ENCODE assay signal across 1 cellular context in the genomic region with DNA sequence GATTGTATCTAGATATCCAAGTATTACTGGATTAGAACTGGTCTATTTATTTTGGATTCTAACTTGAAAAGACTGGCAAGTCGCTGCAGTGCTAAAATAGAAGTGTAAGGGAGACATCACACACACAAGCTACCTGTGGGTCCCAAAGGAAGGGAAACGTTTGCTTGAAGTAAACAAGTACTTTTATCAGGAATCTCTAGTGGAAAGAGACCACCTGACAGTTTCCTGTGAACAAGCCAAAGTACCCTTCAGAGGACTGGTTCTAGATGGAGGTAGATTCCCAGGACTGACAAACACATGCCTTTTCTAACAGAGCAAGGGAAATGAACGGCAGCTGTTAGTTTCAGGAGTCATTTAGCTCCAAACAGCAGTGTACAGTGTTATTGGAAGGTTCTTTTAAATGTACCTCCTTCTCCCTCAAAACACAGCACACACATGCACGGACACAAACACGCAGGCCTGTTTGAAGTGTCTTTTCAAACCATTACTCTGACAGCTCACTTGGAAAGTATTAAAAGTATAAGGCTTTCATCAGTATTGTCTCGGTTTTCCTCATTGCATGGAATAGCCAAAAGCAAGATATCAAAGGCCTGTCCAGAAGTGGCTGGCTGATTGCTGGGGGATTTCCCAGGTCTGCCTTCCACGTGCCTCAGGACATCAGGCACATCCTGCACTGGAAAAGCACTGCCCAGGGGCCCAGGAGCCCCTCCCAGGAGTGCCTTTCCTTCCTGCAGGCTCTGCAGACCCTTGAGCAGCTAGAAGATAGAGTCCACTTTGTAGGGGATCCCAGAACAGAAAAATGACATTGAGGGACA.
TF ChIP-seq lines count a peak whose summit lies in the region.

No MANE protein-coding gene starts in this region.

TF ChIP-seq in GM12878, 131 proteins besides CTCF, POLR2A, EP300 and RAD21 (continued from another document):
- TF ChIP-seq, protein P1, sequence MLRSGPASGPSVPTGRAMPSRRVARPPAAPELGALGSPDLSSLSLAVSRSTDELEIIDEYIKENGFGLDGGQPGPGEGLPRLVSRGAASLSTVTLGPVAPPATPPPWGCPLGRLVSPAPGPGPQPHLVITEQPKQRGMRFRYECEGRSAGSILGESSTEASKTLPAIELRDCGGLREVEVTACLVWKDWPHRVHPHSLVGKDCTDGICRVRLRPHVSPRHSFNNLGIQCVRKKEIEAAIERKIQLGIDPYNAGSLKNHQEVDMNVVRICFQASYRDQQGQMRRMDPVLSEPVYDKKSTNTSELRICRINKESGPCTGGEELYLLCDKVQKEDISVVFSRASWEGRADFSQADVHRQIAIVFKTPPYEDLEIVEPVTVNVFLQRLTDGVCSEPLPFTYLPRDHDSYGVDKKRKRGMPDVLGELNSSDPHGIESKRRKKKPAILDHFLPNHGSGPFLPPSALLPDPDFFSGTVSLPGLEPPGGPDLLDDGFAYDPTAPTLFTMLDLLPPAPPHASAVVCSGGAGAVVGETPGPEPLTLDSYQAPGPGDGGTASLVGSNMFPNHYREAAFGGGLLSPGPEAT (IDR thresholded peaks at IDR 0.05; ENCODE audit: low read depth): no peak
- TF ChIP-seq, protein P2, sequence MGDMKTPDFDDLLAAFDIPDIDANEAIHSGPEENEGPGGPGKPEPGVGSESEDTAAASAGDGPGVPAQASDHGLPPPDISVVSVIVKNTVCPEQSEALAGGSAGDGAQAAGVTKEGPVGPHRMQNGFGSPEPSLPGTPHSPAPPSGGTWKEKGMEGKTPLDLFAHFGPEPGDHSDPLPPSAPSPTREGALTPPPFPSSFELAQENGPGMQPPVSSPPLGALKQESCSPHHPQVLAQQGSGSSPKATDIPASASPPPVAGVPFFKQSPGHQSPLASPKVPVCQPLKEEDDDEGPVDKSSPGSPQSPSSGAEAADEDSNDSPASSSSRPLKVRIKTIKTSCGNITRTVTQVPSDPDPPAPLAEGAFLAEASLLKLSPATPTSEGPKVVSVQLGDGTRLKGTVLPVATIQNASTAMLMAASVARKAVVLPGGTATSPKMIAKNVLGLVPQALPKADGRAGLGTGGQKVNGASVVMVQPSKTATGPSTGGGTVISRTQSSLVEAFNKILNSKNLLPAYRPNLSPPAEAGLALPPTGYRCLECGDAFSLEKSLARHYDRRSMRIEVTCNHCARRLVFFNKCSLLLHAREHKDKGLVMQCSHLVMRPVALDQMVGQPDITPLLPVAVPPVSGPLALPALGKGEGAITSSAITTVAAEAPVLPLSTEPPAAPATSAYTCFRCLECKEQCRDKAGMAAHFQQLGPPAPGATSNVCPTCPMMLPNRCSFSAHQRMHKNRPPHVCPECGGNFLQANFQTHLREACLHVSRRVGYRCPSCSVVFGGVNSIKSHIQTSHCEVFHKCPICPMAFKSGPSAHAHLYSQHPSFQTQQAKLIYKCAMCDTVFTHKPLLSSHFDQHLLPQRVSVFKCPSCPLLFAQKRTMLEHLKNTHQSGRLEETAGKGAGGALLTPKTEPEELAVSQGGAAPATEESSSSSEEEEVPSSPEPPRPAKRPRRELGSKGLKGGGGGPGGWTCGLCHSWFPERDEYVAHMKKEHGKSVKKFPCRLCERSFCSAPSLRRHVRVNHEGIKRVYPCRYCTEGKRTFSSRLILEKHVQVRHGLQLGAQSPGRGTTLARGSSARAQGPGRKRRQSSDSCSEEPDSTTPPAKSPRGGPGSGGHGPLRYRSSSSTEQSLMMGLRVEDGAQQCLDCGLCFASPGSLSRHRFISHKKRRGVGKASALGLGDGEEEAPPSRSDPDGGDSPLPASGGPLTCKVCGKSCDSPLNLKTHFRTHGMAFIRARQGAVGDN (IDR thresholded peaks at IDR 0.05): no peak
- no peak for TF ChIP-seq WRNIP1 (IDR thresholded peaks at IDR 0.05; ENCODE audit: borderline replicate concordance, low read depth, low read length)
- TF ChIP-seq, protein P3, sequence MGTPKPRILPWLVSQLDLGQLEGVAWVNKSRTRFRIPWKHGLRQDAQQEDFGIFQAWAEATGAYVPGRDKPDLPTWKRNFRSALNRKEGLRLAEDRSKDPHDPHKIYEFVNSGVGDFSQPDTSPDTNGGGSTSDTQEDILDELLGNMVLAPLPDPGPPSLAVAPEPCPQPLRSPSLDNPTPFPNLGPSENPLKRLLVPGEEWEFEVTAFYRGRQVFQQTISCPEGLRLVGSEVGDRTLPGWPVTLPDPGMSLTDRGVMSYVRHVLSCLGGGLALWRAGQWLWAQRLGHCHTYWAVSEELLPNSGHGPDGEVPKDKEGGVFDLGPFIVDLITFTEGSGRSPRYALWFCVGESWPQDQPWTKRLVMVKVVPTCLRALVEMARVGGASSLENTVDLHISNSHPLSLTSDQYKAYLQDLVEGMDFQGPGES (IDR thresholded peaks at IDR 0.05): no peak
- TF ChIP-seq ZNF384 (IDR thresholded peaks at IDR 0.05; ENCODE audit: borderline replicate concordance, low read depth, low read length): no peak
- TF ChIP-seq IKZF2 (IDR thresholded peaks at IDR 0.05): peak; percentile 8 to 14; a peak in 2 of 4 replicates
- no peak for TF ChIP-seq ZNF217 (IDR thresholded peaks at IDR 0.05)
- TF ChIP-seq, protein P4, sequence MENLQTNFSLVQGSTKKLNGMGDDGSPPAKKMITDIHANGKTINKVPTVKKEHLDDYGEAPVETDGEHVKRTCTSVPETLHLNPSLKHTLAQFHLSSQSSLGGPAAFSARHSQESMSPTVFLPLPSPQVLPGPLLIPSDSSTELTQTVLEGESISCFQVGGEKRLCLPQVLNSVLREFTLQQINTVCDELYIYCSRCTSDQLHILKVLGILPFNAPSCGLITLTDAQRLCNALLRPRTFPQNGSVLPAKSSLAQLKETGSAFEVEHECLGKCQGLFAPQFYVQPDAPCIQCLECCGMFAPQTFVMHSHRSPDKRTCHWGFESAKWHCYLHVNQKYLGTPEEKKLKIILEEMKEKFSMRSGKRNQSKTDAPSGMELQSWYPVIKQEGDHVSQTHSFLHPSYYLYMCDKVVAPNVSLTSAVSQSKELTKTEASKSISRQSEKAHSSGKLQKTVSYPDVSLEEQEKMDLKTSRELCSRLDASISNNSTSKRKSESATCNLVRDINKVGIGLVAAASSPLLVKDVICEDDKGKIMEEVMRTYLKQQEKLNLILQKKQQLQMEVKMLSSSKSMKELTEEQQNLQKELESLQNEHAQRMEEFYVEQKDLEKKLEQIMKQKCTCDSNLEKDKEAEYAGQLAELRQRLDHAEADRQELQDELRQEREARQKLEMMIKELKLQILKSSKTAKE (IDR thresholded peaks at IDR 0.05; ENCODE audit: low read depth, poor library complexity, severe bottlenecking): no peak
- TF ChIP-seq, protein P5, sequence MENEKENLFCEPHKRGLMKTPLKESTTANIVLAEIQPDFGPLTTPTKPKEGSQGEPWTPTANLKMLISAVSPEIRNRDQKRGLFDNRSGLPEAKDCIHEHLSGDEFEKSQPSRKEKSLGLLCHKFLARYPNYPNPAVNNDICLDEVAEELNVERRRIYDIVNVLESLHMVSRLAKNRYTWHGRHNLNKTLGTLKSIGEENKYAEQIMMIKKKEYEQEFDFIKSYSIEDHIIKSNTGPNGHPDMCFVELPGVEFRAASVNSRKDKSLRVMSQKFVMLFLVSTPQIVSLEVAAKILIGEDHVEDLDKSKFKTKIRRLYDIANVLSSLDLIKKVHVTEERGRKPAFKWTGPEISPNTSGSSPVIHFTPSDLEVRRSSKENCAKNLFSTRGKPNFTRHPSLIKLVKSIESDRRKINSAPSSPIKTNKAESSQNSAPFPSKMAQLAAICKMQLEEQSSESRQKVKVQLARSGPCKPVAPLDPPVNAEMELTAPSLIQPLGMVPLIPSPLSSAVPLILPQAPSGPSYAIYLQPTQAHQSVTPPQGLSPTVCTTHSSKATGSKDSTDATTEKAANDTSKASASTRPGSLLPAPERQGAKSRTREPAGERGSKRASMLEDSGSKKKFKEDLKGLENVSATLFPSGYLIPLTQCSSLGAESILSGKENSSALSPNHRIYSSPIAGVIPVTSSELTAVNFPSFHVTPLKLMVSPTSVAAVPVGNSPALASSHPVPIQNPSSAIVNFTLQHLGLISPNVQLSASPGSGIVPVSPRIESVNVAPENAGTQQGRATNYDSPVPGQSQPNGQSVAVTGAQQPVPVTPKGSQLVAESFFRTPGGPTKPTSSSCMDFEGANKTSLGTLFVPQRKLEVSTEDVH (IDR thresholded peaks at IDR 0.05; ENCODE audit: low read depth, partially characterized antibody): no peak
- TF ChIP-seq SIX5 (IDR thresholded peaks at IDR 0.05; ENCODE audit: low read depth, low read length, severe bottlenecking): no peak
- TF ChIP-seq SIN3A (IDR thresholded peaks at IDR 0.05; ENCODE audit: low read depth, low read length): no peak
- no peak for TF ChIP-seq PAX5 (IDR thresholded peaks at IDR 0.05; ENCODE audit: borderline replicate concordance, low read depth, low read length)
- TF ChIP-seq ZBED1 (IDR thresholded peaks at IDR 0.05; ENCODE audit: borderline replicate concordance): no peak
- no peak for TF ChIP-seq STAT3 (IDR thresholded peaks at IDR 0.05; ENCODE audit: low read depth, low read length)
- no peak for TF ChIP-seq PAX8 (IDR thresholded peaks at IDR 0.05)
- TF ChIP-seq JUNB (IDR thresholded peaks at IDR 0.05): no peak
- TF ChIP-seq TARDBP (IDR thresholded peaks at IDR 0.05; ENCODE audit: borderline replicate concordance): no peak
- TF ChIP-seq NR2F1 (conservative IDR thresholded peaks at IDR 0.05): no peak
- TF ChIP-seq TCF3 (IDR thresholded peaks at IDR 0.05; ENCODE audit: borderline replicate concordance, insufficient read depth, low read depth, low read length): 0 out of 2 replicates have a peak, but pooled peaks have one; percentile 44
- peak; percentile 17 to 42; a peak in 1 of 4 replicates for TF ChIP-seq BHLHE40 (IDR thresholded peaks at IDR 0.05; ENCODE audit: borderline replicate concordance in 1 of 2, low read depth in 2 of 2, low read length in 1 of 2)
- no peak for TF ChIP-seq TCF7 (IDR thresholded peaks at IDR 0.05; ENCODE audit: borderline replicate concordance)
- TF ChIP-seq MEF2A (IDR thresholded peaks at IDR 0.05; ENCODE audit: insufficient read depth, low read depth, low read length): no peak
